Comparison of ENCODE assay signal across 12 cellular contexts in the genomic region with DNA sequence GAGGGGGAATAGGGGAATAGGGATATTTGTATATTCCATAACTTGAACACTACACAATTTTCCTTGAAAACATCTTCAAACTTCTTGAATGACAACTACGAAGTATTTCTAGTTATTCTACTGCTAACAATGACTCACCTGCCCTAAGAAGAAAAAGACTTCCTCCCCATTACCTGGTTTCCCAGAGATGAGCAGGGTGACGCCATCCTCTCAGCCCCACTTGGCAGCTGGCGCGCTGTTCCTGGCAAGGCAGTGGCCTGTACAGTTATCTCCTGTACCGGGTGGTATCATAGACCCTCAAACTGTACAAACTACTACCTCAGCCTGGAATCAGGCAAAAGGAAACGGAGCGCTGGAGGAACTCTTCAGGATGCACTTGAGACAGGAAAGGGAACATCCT. TPM values are rescaled to one million over a fixed set of nuclear protein-coding genes. Genes with fewer than 3 reads are reported as not detected.
DNase-seq lines count a peak whose midpoint lies in the region; ATAC-seq and TF ChIP-seq lines count a peak whose summit lies in the region.
"Had no signal": no experiment of that assay in that cellular context is flagged by ENCODE, and none has a peak within 500 bp of the region (broad histone marks: within the 10 kb centered on the region; RNA-seq: fewer than 3 reads in every experiment).

No MANE protein-coding gene starts in this region.

- DNase-seq in right atrium auricular region (ENCODE audit: low spot score) (peak; percentile 30), right cardiac atrium (no peak), mesothelial cell of epicardium (ENCODE audit: low spot score in 2 of 2, unreplicated experiment in 2 of 2) (no peak), cortex of kidney (lab: John Stamatoyannopoulos, UW) (no peak), adrenal gland (no peak), NCI-H2081 treated with DMSO at 0.1 percent for 48 hours (lab: John Stamatoyannopoulos, UW) (no peak), ecto neural progenitor cell (ENCODE audit: low spot score) (no peak)
- DNase-seq: NCI-H1694, OCI-M1 had no signal

- no peaks in the 10 kb centered on the region for H3K27me3 ChIP-seq in right atrium auricular region
- H3K27me3 ChIP-seq in right cardiac atrium (ENCODE audit: control insufficient read depth, insufficient read depth) = no peaks in the 10 kb centered on the region
- H3K27me3 ChIP-seq in adrenal gland = no peaks in the 10 kb centered on the region

- H3K36me3 ChIP-seq in right atrium auricular region = peaks cover 68% of the 10 kb centered on the region
- H3K36me3 ChIP-seq in adrenal gland (replicated peaks in 1 of 2) = peaks cover 0 to 71% of the 10 kb centered on the region in 2 donors

- H3K4me3 Mint-ChIP-seq in activated naive CD4-positive, alpha-beta T cell treated with anti-CD3 and anti-CD28 coated beads, Interleukin-2, amount 50 U/mL, for 24 hours = peak overlapping the region; percentile 53
- H3K4me3 Mint-ChIP-seq in mesothelial cell of epicardium = no peak overlapping the region

- intact Hi-C loops in right cardiac atrium (cut with DNase I) (no loop called here), adrenal gland (cut with DNase I) (no loop called here)

- H3K36me3 Mint-ChIP-seq in activated naive CD4-positive, alpha-beta T cell treated with anti-CD3 and anti-CD28 coated beads, Interleukin-2, amount 50 U/mL, for 24 hours = peaks cover 40% of the 10 kb centered on the region
- peaks cover 42% of the 10 kb centered on the region for H3K36me3 Mint-ChIP-seq in mesothelial cell of epicardium

- H3K9me3 ChIP-seq in right atrium auricular region = no peaks in the 10 kb centered on the region
- no peaks in the 10 kb centered on the region for H3K9me3 ChIP-seq in right cardiac atrium (ENCODE audit: control insufficient read depth, low read length)
- no peaks in the 10 kb centered on the region for H3K9me3 ChIP-seq in adrenal gland (replicated peaks in 1 of 3)

- H3K27ac ChIP-seq in right atrium auricular region (no peak overlapping the region), right cardiac atrium (ENCODE audit: low read length) (no peak overlapping the region), adrenal gland (peak overlapping the region in 1 of 5 donors; percentile 10)
- H3K27ac ChIP-seq: VCaP had no signal

- peak overlapping the region; percentile 92 for H3K27ac Mint-ChIP-seq in activated naive CD4-positive, alpha-beta T cell treated with anti-CD3 and anti-CD28 coated beads, Interleukin-2, amount 50 U/mL, for 24 hours
- peak overlapping the region; percentile 30 for H3K27ac Mint-ChIP-seq in mesothelial cell of epicardium

- 76% methylated on average over 7 of the region's 7 CpGs for WGBS in right cardiac atrium
- 72 to 83% (median 78%) methylated on average over 7 of the region's 7 CpGs for WGBS in adrenal gland, 4 donors

- H3K4me1 ChIP-seq in right atrium auricular region (peaks cover 0 to 48% of the 10 kb centered on the region in 2 donors), right cardiac atrium (ENCODE audit: control insufficient read depth, insufficient read depth, low read length) (peaks cover 6% of the 10 kb centered on the region), adrenal gland (replicated peaks in 1 of 2) (peaks cover 25 to 42% of the 10 kb centered on the region in 2 donors)

- H3K4me1 Mint-ChIP-seq in activated naive CD4-positive, alpha-beta T cell treated with anti-CD3 and anti-CD28 coated beads, Interleukin-2, amount 50 U/mL, for 24 hours = peaks cover 84% of the 10 kb centered on the region
- H3K4me1 Mint-ChIP-seq in mesothelial cell of epicardium = peaks cover 26% of the 10 kb centered on the region

- no peaks in the 10 kb centered on the region for H3K27me3 Mint-ChIP-seq in activated naive CD4-positive, alpha-beta T cell treated with anti-CD3 and anti-CD28 coated beads, Interleukin-2, amount 50 U/mL, for 24 hours
- H3K27me3 Mint-ChIP-seq in mesothelial cell of epicardium (ENCODE audit: low read depth) = no peaks in the 10 kb centered on the region

- H3K4me3 ChIP-seq in right atrium auricular region = no peak overlapping the region
- H3K4me3 ChIP-seq in right cardiac atrium (ENCODE audit: low read length) = no peak overlapping the region
- H3K4me3 ChIP-seq in adrenal gland = no peak overlapping the region

- ATAC-seq in right cardiac atrium = no peak
- ATAC-seq: sciatic nerve had no signal

- TF ChIP-seq CTCF in right atrium auricular region (IDR thresholded peaks at IDR 0.05) (no peak), mesothelial cell of epicardium (IDR thresholded peaks at IDR 0.05; ENCODE audit: unreplicated experiment) (no peak), adrenal gland (IDR thresholded peaks at IDR 0.05) (no peak)

- H3K9me3 Mint-ChIP-seq in activated naive CD4-positive, alpha-beta T cell treated with anti-CD3 and anti-CD28 coated beads, Interleukin-2, amount 50 U/mL, for 24 hours = no peaks in the 10 kb centered on the region
- H3K9me3 Mint-ChIP-seq in mesothelial cell of epicardium = no peaks in the 10 kb centered on the region

- no peak for TF ChIP-seq POLR2A in adrenal gland (IDR thresholded peaks at IDR 0.05)

RNA-seq across cellular contexts. Expression of gene WDR82, which starts 10.4 kb away (rescaled TPM):
- 10 to 100 TPM; 43.2 to 43.8 TPM for total RNA-seq in right atrium auricular region
- 10 to 100 TPM; 61.0 to 65.5 (median 63.2) TPM for total RNA-seq in right cardiac atrium
- polyA plus RNA-seq in right cardiac atrium = 36.9 TPM
- total RNA-seq in mesothelial cell of epicardium = 99.0 to 105 TPM (median 101 TPM) in 3 replicates
- 10 to 100 TPM; 44.6 to 84.0 (median 59.9) TPM for total RNA-seq in adrenal gland
- polyA plus RNA-seq in adrenal gland = 10 to 100 TPM; 23.8 to 74.2 (median 24.6) TPM

RNA-seq across cellular contexts. Expression of gene GLYCTK, which starts 19.6 kb away (rescaled TPM):
- total RNA-seq in right atrium auricular region (1 to 10 TPM; 2.0 to 5.4 TPM), right cardiac atrium (1 to 10 TPM; 4.2 to 7.5 (median 6.3) TPM), mesothelial cell of epicardium (9.0 to 10.7 TPM (median 10.6 TPM) in 3 replicates), adrenal gland (10 to 100 TPM in 6 of 8 donors, 1 to 10 TPM in 2; 8.2 to 17.9 (median 13.7) TPM)
- polyA plus RNA-seq in right cardiac atrium (8.1 TPM), adrenal gland (10 to 100 TPM in 2 of 3 donors, 1 to 10 TPM in 1; 4.9 to 31.7 (median 18.0) TPM)

RNA-seq across cellular contexts. Expression of gene PPM1M, which starts 22.5 kb away (rescaled TPM):
- 1 to 10 TPM; 5.7 to 8.1 TPM for total RNA-seq in right atrium auricular region
- total RNA-seq in right cardiac atrium = 10 to 100 TPM; 11.3 to 16.3 (median 14.7) TPM
- polyA plus RNA-seq in right cardiac atrium = 9.5 TPM
- 10.6 to 11.8 TPM (median 11.6 TPM) in 3 replicates for total RNA-seq in mesothelial cell of epicardium
- 10 to 100 TPM; 10.5 to 28.0 (median 22.1) TPM for total RNA-seq in adrenal gland
- polyA plus RNA-seq in adrenal gland = 10 to 100 TPM in 2 of 3 donors, 1 to 10 TPM in 1; 9.1 to 29.8 (median 23.1) TPM

RNA-seq across cellular contexts. Expression of gene TWF2, which starts 29.1 kb away (rescaled TPM):
- total RNA-seq in right atrium auricular region = 10 to 100 TPM; 54.4 to 58.6 TPM
- total RNA-seq in right cardiac atrium = 10 to 100 TPM; 32.0 to 70.0 (median 45.0) TPM
- 56.5 TPM for polyA plus RNA-seq in right cardiac atrium
- total RNA-seq in mesothelial cell of epicardium = 26.6 to 30.6 TPM (median 28.7 TPM) in 3 replicates
- 10 to 100 TPM; 31.7 to 95.6 (median 59.4) TPM for total RNA-seq in adrenal gland
- polyA plus RNA-seq in adrenal gland = 10 to 100 TPM; 13.6 to 28.2 (median 26.1) TPM

RNA-seq across cellular contexts. Expression of gene TLR9, which starts 42.6 kb away (rescaled TPM):
- total RNA-seq in right atrium auricular region (not detected), right cardiac atrium (under 1 TPM; 0.09 to 0.24 (median 0.20) TPM), mesothelial cell of epicardium (0.16 to 0.23 TPM in 2 of 3 replicates, not detected in the other), adrenal gland (under 1 TPM in 4 of 8 donors, not detected in 4; under 0.01 to 0.61 (median 0.17) TPM)
- polyA plus RNA-seq in right cardiac atrium (0.05 TPM), adrenal gland (under 1 TPM in 2 of 3 donors, not detected in 1; 0.34 to 0.56 TPM)
